ENCODE assay signal across 28 cellular contexts in genomic region chr3:184375747-184376495, GRCh38. TPM values are rescaled to one million over a fixed set of nuclear protein-coding genes. Genes with fewer than 3 reads are reported as not detected.
DNase-seq lines count a peak whose midpoint lies in the region; TF ChIP-seq lines count a peak whose summit lies in the region.
"Had no signal": no experiment of that assay in that cellular context is flagged by ENCODE, and none has a peak within 500 bp of the region (broad histone marks: within the 10 kb centered on the region; RNA-seq: fewer than 3 reads in every experiment).

No MANE protein-coding gene starts in this region.

- H3K9me3 ChIP-seq in endodermal cell (ENCODE audit: control insufficient read depth, low read length) = no peaks in the 10 kb centered on the region
- no peaks in the 10 kb centered on the region for H3K9me3 ChIP-seq in osteoblast (ENCODE audit: low read depth, low read length)
- H3K9me3 ChIP-seq in ovary = no peaks in the 10 kb centered on the region
- H3K9me3 ChIP-seq: A549; BLaER1 treated with 17β-estradiol and CSF1 and Interleukin-3, amounts not matched to agents 10 nM and 100 nM; Caco-2; SJCRH30 had no signal

- H3K36me3 Mint-ChIP-seq in endodermal cell (ENCODE audit: low read depth) = no peaks in the 10 kb centered on the region

- peaks cover 49% of the 10 kb centered on the region for H3K4me1 Mint-ChIP-seq in endodermal cell

- no peaks in the 10 kb centered on the region for H3K79me2 ChIP-seq in osteoblast (ENCODE audit: insufficient read depth, low read length)

- H3K4me3 ChIP-seq in endodermal cell (ENCODE audit: low read length) (no peak overlapping the region), osteoblast (ENCODE audit: insufficient read depth, low read length) (no peak overlapping the region), ovary (no peak overlapping the region)
- H3K4me3 ChIP-seq: A549; BLaER1 treated with 17β-estradiol and CSF1 and Interleukin-3, amounts not matched to agents 10 nM and 100 nM; GM12878; GM23248; PC-9; SJCRH30 had no signal

- no peak for TF ChIP-seq EP300 in Ishikawa (IDR thresholded peaks at IDR 0.05; ENCODE audit: borderline replicate concordance)
- TF ChIP-seq EP300 in ovary (IDR thresholded peaks at IDR 0.05) = no peak

- H4K20me1 ChIP-seq in osteoblast (ENCODE audit: insufficient read depth, low read length) = no peaks in the 10 kb centered on the region

- H3K36me3 ChIP-seq in endodermal cell (ENCODE audit: control insufficient read depth, insufficient read depth, low read length) (no peaks in the 10 kb centered on the region), osteoblast (ENCODE audit: insufficient read depth, low read length) (no peaks in the 10 kb centered on the region), ovary (no peaks in the 10 kb centered on the region)
- H3K36me3 ChIP-seq: SJCRH30 had no signal

- H3K27me3 ChIP-seq in endodermal cell (ENCODE audit: control insufficient read depth, insufficient read depth, low read length, poor library complexity, severe bottlenecking) (peaks cover 25% of the 10 kb centered on the region), osteoblast (ENCODE audit: insufficient read depth, low read length) (peaks cover 57% of the 10 kb centered on the region), ovary (no peaks in the 10 kb centered on the region)
- H3K27me3 ChIP-seq: SJCRH30 had no signal

- DNase-seq in endodermal cell (peak; percentile 52), osteoblast (ENCODE audit: insufficient read length, low spot score, missing footprints) (peak; percentile 78), COLO829 (ENCODE audit: low spot score) (no peak), T-helper 1 cell (no peak), ovary (no peak)
- no peak for DNase-seq in activated CD8-positive, alpha-beta memory T cell treated with anti-CD3 and anti-CD28 coated beads, Interleukin-2, amount 50 U/mL, for 4 hours
- DNase-seq: AML-193; Caco-2; CD4-positive, alpha-beta memory T cell; DMS79; EL; GDM1; GM23248; NCI-H1048; NCI-H1417; NCI-H1694 treated with DMSO at 0.1 percent for 48 hours; NCI-H2081; NCI-H2227 treated with DMSO at 0.1 percent for 48 hours; NCI-H526 treated with DMSO at 0.1 percent for 48 hours; PC-9; SJCRH30 had no signal

- H2AFZ ChIP-seq in osteoblast (ENCODE audit: low read length) = no peak overlapping the region
- H2AFZ ChIP-seq: GM23248, PC-9 had no signal

- 90 to 96% methylated on average over 4 to 12 of the region's 12 CpGs for WGBS in endodermal cell (ENCODE audit: insufficient coverage in 1 of 2, insufficient read length in 1 of 2), 2 experiments
- WGBS in ovary, 3 donors = 88 to 91% (median 89%) methylated on average over 12 of the region's 12 CpGs

- no peaks in the 10 kb centered on the region for H3K9me3 Mint-ChIP-seq in endodermal cell

- TF ChIP-seq CTCF in endodermal cell (conservative IDR thresholded peaks at IDR 0.05) (no peak), osteoblast (IDR thresholded peaks at IDR 0.05; ENCODE audit: extremely low read depth, low read depth, low read length) (no peak), ovary (IDR thresholded peaks at IDR 0.05) (no peak)

- H3K4me2 ChIP-seq in osteoblast (ENCODE audit: insufficient read depth, low read length) = no peak overlapping the region
- H3K4me2 ChIP-seq: A549; BLaER1 treated with 17β-estradiol and CSF1 and Interleukin-3, amounts not matched to agents 10 nM and 100 nM; KMS-11; PC-9 had no signal

- no peak for TF ChIP-seq POLR2A in ovary (IDR thresholded peaks at IDR 0.05)

- no peak overlapping the region for H3K27ac Mint-ChIP-seq in endodermal cell
- H3K27ac Mint-ChIP-seq: CD4-positive, alpha-beta memory T cell had no signal

- peaks cover 30% of the 10 kb centered on the region for H3K27me3 Mint-ChIP-seq in endodermal cell (ENCODE audit: insufficient read depth)

- H3K4me1 ChIP-seq in endodermal cell (ENCODE audit: control insufficient read depth, insufficient read depth, low read length) (peaks cover 13% of the 10 kb centered on the region), osteoblast (ENCODE audit: insufficient read depth, low read length) (no peaks in the 10 kb centered on the region), ovary (ENCODE audit: insufficient read depth) (peaks cover 4% of the 10 kb centered on the region)

- H3K9ac ChIP-seq in endodermal cell (ENCODE audit: extremely low read depth, low read length, poor library complexity, severe bottlenecking) = no peak overlapping the region
- H3K9ac ChIP-seq: BLaER1 treated with 17β-estradiol and CSF1 and Interleukin-3, amounts not matched to agents 10 nM and 100 nM; GM23248; KMS-11 had no signal

- intact Hi-C loops in ovary (cut with DNase I) = loop anchor here in 2 of 4 donors (5.0 to 10.0 kb wide), 3 partner anchors 136 to 389 kb away; no protein-coding TSS in a partner anchor

- no peak for TF ChIP-seq RAD21 in Ishikawa (IDR thresholded peaks at IDR 0.05; ENCODE audit: low read depth)

- H3K4me3 Mint-ChIP-seq in endodermal cell = no peak overlapping the region
- H3K4me3 Mint-ChIP-seq: CD4-positive, alpha-beta memory T cell had no signal

- H3K27ac ChIP-seq in endodermal cell (ENCODE audit: low read depth, low read length) = no peak overlapping the region
- H3K27ac ChIP-seq in osteoblast (ENCODE audit: low read depth, low read length) = no peak overlapping the region
- no peak overlapping the region for H3K27ac ChIP-seq in ovary
- H3K27ac ChIP-seq: A549; BLaER1 treated with 17β-estradiol and CSF1 and Interleukin-3, amounts not matched to agents 10 nM and 100 nM; GM23248; KMS-11; PC-9; SJCRH30 had no signal

TF ChIP-seq in Ishikawa, 13 proteins besides CTCF, POLR2A, EP300 and RAD21:
- no peak for TF ChIP-seq MAX (IDR thresholded peaks at IDR 0.05)
- TF ChIP-seq, protein P1, sequence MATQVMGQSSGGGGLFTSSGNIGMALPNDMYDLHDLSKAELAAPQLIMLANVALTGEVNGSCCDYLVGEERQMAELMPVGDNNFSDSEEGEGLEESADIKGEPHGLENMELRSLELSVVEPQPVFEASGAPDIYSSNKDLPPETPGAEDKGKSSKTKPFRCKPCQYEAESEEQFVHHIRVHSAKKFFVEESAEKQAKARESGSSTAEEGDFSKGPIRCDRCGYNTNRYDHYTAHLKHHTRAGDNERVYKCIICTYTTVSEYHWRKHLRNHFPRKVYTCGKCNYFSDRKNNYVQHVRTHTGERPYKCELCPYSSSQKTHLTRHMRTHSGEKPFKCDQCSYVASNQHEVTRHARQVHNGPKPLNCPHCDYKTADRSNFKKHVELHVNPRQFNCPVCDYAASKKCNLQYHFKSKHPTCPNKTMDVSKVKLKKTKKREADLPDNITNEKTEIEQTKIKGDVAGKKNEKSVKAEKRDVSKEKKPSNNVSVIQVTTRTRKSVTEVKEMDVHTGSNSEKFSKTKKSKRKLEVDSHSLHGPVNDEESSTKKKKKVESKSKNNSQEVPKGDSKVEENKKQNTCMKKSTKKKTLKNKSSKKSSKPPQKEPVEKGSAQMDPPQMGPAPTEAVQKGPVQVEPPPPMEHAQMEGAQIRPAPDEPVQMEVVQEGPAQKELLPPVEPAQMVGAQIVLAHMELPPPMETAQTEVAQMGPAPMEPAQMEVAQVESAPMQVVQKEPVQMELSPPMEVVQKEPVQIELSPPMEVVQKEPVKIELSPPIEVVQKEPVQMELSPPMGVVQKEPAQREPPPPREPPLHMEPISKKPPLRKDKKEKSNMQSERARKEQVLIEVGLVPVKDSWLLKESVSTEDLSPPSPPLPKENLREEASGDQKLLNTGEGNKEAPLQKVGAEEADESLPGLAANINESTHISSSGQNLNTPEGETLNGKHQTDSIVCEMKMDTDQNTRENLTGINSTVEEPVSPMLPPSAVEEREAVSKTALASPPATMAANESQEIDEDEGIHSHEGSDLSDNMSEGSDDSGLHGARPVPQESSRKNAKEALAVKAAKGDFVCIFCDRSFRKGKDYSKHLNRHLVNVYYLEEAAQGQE (IDR thresholded peaks at IDR 0.05; ENCODE audit: low read depth) = peak; percentile 17; the same call in 1 of the 2 replicates

RNA-seq across cellular contexts. Expression of gene THPO, which starts 2.1 kb away (rescaled TPM):
- total RNA-seq in endodermal cell = 1 to 10 TPM; 1.4 to 1.7 TPM
- 1.2 TPM for polyA plus RNA-seq in endodermal cell (2013, experiment 1 of 2)
- 1.4 TPM for polyA plus RNA-seq in endodermal cell (2013, experiment 2 of 2)
- under 0.01 TPM in 1 of 2 replicates, not detected in the other for total RNA-seq in osteoblast
- total RNA-seq in ovary = 1 to 10 TPM in 4 of 7 donors, under 1 TPM in 3; 0.34 to 2.0 (median 1.2) TPM
- polyA plus RNA-seq in ovary = 1 to 10 TPM in 1 of 2 donors, under 1 TPM in 1; 0.98 to 1.5 TPM
- total RNA-seq: CD4-positive, alpha-beta memory T cell; GM12878; GM23248; NCI-H460; PC-9; RPMI7951 had no signal
- polyA plus RNA-seq: CD4-positive, alpha-beta memory T cell; GM12878; GM23248 had no signal

RNA-seq across cellular contexts. Expression of gene CHRD, which starts 3.9 kb away (rescaled TPM):
- total RNA-seq in endodermal cell (10 to 100 TPM in 1 of 2 donors, 1 to 10 TPM in 1; 5.0 to 17.4 TPM), osteoblast (0.29 and 0.36 TPM in 2 replicates), ovary (10 to 100 TPM; 11.5 to 37.3 (median 20.5) TPM)
- polyA plus RNA-seq in endodermal cell (2013, experiment 1 of 2) = 8.2 TPM
- 6.7 TPM for polyA plus RNA-seq in endodermal cell (2013, experiment 2 of 2)
- polyA plus RNA-seq in ovary = 10 to 100 TPM in 1 of 2 donors, 1 to 10 TPM in 1; 3.1 to 26.9 TPM
- total RNA-seq: CD4-positive, alpha-beta memory T cell; GM12878; PC-9; RPMI7951 had no signal
- polyA plus RNA-seq: CD4-positive, alpha-beta memory T cell; GM12878 had no signal

RNA-seq across cellular contexts. Expression of gene POLR2H, which starts 14.4 kb away (rescaled TPM):
- total RNA-seq in endodermal cell (100 to 1,000 TPM in 1 of 2 donors, 10 to 100 TPM in 1; 95.9 to 117 TPM), osteoblast (47.4 and 61.2 TPM in 2 replicates), ovary (10 to 100 TPM; 47.3 to 86.9 (median 60.6) TPM)
- 119 TPM for polyA plus RNA-seq in endodermal cell (2013, experiment 1 of 2)
- polyA plus RNA-seq in endodermal cell (2013, experiment 2 of 2) = 99.0 TPM
- 10 to 100 TPM; 52.6 to 67.2 TPM for polyA plus RNA-seq in ovary

RNA-seq across cellular contexts. Expression of gene CLCN2, which starts 14.5 kb away (rescaled TPM):
- total RNA-seq in endodermal cell (10 to 100 TPM; 32.4 to 38.4 TPM), osteoblast (3.2 and 4.3 TPM in 2 replicates), ovary (10 to 100 TPM in 4 of 7 donors, 1 to 10 TPM in 3; 5.7 to 18.0 (median 15.4) TPM)
- polyA plus RNA-seq in endodermal cell (2013, experiment 1 of 2) = 27.9 TPM
- polyA plus RNA-seq in endodermal cell (2013, experiment 2 of 2) = 23.3 TPM
- 10 to 100 TPM in 1 of 2 donors, 1 to 10 TPM in 1; 3.5 to 11.7 TPM for polyA plus RNA-seq in ovary

RNA-seq across cellular contexts. Expression of gene FAM131A, which starts 38.5 kb away (rescaled TPM):
- 10 to 100 TPM; 18.3 to 24.1 TPM for total RNA-seq in endodermal cell
- polyA plus RNA-seq in endodermal cell (2013, experiment 1 of 2) = 28.0 TPM
- polyA plus RNA-seq in endodermal cell (2013, experiment 2 of 2) = 25.5 TPM
- 9.8 and 10.6 TPM in 2 replicates for total RNA-seq in osteoblast
- total RNA-seq in ovary = 10 to 100 TPM; 16.4 to 37.8 (median 32.9) TPM
- polyA plus RNA-seq in ovary = 10 to 100 TPM in 1 of 2 donors, 1 to 10 TPM in 1; 8.7 to 19.7 TPM

Comparison
In these comparisons a context has a peak if more than half of its experiments do, and no peak if none do; other contexts are left out.
1. DNase-seq: peak in endodermal cell (single experiment) and osteoblast (single experiment); none in COLO829 (single experiment), T-helper 1 cell (0 of 5), ovary (0 of 5) and activated CD8-positive, alpha-beta memory T cell treated with anti-CD3 and anti-CD28 coated beads, Interleukin-2, amount 50 U/mL, for 4 hours (single experiment).